1 cellular context compared by ENCODE assay signal in genomic region chr3:185341616-185342457, GRCh38.
TF ChIP-seq lines count a peak whose summit lies in the region.

No MANE protein-coding gene starts in this region.

TF ChIP-seq in endothelial cell of umbilical vein, 7 proteins besides CTCF, POLR2A, EP300 and RAD21 (continued from another document):
- TF ChIP-seq MYC (IDR thresholded peaks at IDR 0.05; ENCODE audit: low read depth, low read length), result no peak
- TF ChIP-seq POLR2AphosphoS5 (IDR thresholded peaks at IDR 0.05; ENCODE audit: insufficient read depth, low read depth, low read length), result no peak
- TF ChIP-seq EZH2 (IDR thresholded peaks at IDR 0.05; ENCODE audit: borderline replicate concordance, low read depth, low read length, severe bottlenecking), result no peak
TF ChIP-seq in endothelial cell of umbilical vein: peak in this region for 0.
